8 cellular contexts compared by ENCODE assay signal in the genomic region with DNA sequence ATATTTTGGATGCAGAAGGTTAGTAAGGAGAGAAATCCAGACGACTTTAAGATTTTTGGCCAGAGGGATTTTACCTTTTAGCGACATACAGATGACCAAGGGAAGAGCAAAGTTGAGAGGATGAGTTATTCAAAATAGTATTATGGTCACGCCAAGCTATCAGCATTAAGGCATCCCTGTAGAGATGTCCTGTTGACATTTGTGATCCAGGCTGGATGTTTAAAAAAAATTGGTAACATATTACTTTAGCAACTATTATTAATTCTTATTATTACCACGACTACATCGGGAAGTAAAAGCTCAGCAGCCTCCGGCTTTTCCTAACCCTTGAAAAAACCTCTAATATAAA. TPM values are rescaled to one million over a fixed set of nuclear protein-coding genes. Genes with fewer than 3 reads are reported as not detected.
A peak's percentile ranks its signal among the peaks of the same experiment; 100 is the strongest.
DNase-seq lines count a peak whose midpoint lies in the region; ATAC-seq, FAIRE-seq and TF ChIP-seq lines count a peak whose summit lies in the region.

No MANE protein-coding gene starts in this region.

- no peaks in the 10 kb centered on the region for H3K9me3 Mint-ChIP-seq in T-helper 2 cell treated with Interferon-gamma antibody and Interleukin-4, amounts not matched to agents 5 μg/mL and 100 μg/mL, for 36 hours

- peaks cover 44% of the 10 kb centered on the region for H3K79me2 ChIP-seq in keratinocyte (ENCODE audit: control insufficient read depth, insufficient read depth, low read length)

- no peak for TF ChIP-seq POLR2A in vagina (IDR thresholded peaks at IDR 0.05)

- peak overlapping the region in 2 of 3 experiments; percentile 72 to 93 for H3K4me3 ChIP-seq in keratinocyte (ENCODE audit: control insufficient read depth in 2 of 3, extremely low read depth in 1 of 3, insufficient read depth in 2 of 3, low read depth in 1 of 3, low read length in 3 of 3)
- H3K4me3 ChIP-seq in vagina: peak overlapping the region; percentile 66 to 82

- H3K4me1 ChIP-seq in keratinocyte (ENCODE audit: control insufficient read depth, extremely low read depth, insufficient read depth, low read length): peaks cover 11% of the 10 kb centered on the region
- H3K4me1 ChIP-seq in vagina: peaks cover 34% of the 10 kb centered on the region

- intact Hi-C loops in vagina (cut with DNase I): no loop called here

- peaks cover 10% of the 10 kb centered on the region for H3K36me3 Mint-ChIP-seq in T-helper 2 cell treated with Interferon-gamma antibody and Interleukin-4, amounts not matched to agents 5 μg/mL and 100 μg/mL, for 36 hours (ENCODE audit: low read depth)

- H3K9ac ChIP-seq in keratinocyte (ENCODE audit: control insufficient read depth, extremely low read depth, insufficient read depth, low read length): peak overlapping the region; percentile 97

- peaks cover 28% of the 10 kb centered on the region for H3K4me1 Mint-ChIP-seq in T-helper 2 cell treated with Interferon-gamma antibody and Interleukin-4, amounts not matched to agents 5 μg/mL and 100 μg/mL, for 36 hours (ENCODE audit: low read depth)

- H3K27me3 ChIP-seq in keratinocyte (ENCODE audit: control insufficient read depth, extremely low read depth, insufficient read depth, low read length): no peaks in the 10 kb centered on the region
- no peaks in the 10 kb centered on the region for H3K27me3 ChIP-seq in vagina

- H2AFZ ChIP-seq in keratinocyte (ENCODE audit: control insufficient read depth, low read length): peak overlapping the region; percentile 97

- H3K36me3 ChIP-seq in keratinocyte (ENCODE audit: control insufficient read depth in 2 of 2, extremely low read depth in 1 of 2, insufficient read depth in 2 of 2, low read length in 2 of 2) (peaks cover 0 to 4% of the 10 kb centered on the region in 2 experiments), vagina (no peaks in the 10 kb centered on the region)

- H3K9me3 ChIP-seq in keratinocyte (ENCODE audit: control insufficient read depth, low read depth, low read length) (no peaks in the 10 kb centered on the region), vagina (no peaks in the 10 kb centered on the region)

- FAIRE-seq in keratinocyte (lab: Jason Lieb, UNC): no peak

- no peak for TF ChIP-seq CTCF in VCaP (conservative IDR thresholded peaks at IDR 0.05)
- no peak for TF ChIP-seq CTCF in keratinocyte (optimal IDR thresholded peaks at IDR 0.05 in 1 of 3, IDR thresholded peaks at IDR 0.05 in 1 of 3, conservative IDR thresholded peaks at IDR 0.05 in 1 of 3; ENCODE audit: extremely low read depth in 1 of 3, insufficient read depth in 2 of 3, low read length in 3 of 3)
- TF ChIP-seq CTCF in vagina (IDR thresholded peaks at IDR 0.05): no peak

- ATAC-seq in HG02885 (IDR thresholded peaks at IDR 0.05; ENCODE audit: poor library complexity, unreplicated experiment): peak; percentile 21

- H3K9me1 ChIP-seq in keratinocyte (ENCODE audit: control insufficient read depth, extremely low read depth, insufficient read depth, low read length): no peaks in the 10 kb centered on the region

- H3K27me3 Mint-ChIP-seq in T-helper 2 cell treated with Interferon-gamma antibody and Interleukin-4, amounts not matched to agents 5 μg/mL and 100 μg/mL, for 36 hours (ENCODE audit: low read depth): no peaks in the 10 kb centered on the region

- no peaks in the 10 kb centered on the region for H4K20me1 ChIP-seq in keratinocyte (ENCODE audit: control insufficient read depth, extremely low read depth, insufficient read depth, low read length)

- H3K4me2 ChIP-seq in keratinocyte (ENCODE audit: control insufficient read depth, extremely low read depth, insufficient read depth, low read depth, low read length): peak overlapping the region; percentile 90

- no peak for DNase-seq in T-helper 2 cell treated with Interferon-gamma antibody and Interleukin-4, amounts not matched to agents 5 μg/mL and 100 μg/mL, for 36 hours (ENCODE audit: low spot score)
- DNase-seq in T-helper 2 cell (no peak), keratinocyte (ENCODE audit: low read depth, low spot score) (no peak), vagina (ENCODE audit: extremely low spot score in 2 of 2) (no peak), amniotic stem cell (lab: John Stamatoyannopoulos, UW) (no peak)
- no peak for DNase-seq in stimulated activated CD4-positive, alpha-beta T cell treated with anti-CD3 and anti-CD28 coated beads, Interleukin-1b, Interleukin-23, amount 100 ng/mL, for 48 hours

- H3K27ac Mint-ChIP-seq in T-helper 2 cell treated with Interferon-gamma antibody and Interleukin-4, amounts not matched to agents 5 μg/mL and 100 μg/mL, for 36 hours: peak overlapping the region; percentile 85

- peak overlapping the region; percentile 93 for H3K4me3 Mint-ChIP-seq in T-helper 2 cell treated with Interferon-gamma antibody and Interleukin-4, amounts not matched to agents 5 μg/mL and 100 μg/mL, for 36 hours

- H3K27ac ChIP-seq in VCaP (peak overlapping the region; percentile 84), keratinocyte (ENCODE audit: control insufficient read depth, insufficient read depth, low read length) (peak overlapping the region; percentile 97), vagina (no peak overlapping the region)

- dilution Hi-C loops in keratinocyte (cut with MboI; ENCODE audit: extremely low pct_ligation_motif_present, low sequenced_read_pairs): no loop called here

RNA-seq across cellular contexts. Expression of gene OSTC, which starts 0.6 kb away (rescaled TPM):
- polyA plus RNA-seq in keratinocyte: 92.9 to 147 TPM (median 109 TPM) in 3 replicates
- polyA plus RNA-seq in keratinocyte (2011; ENCODE audit: low read depth): 90.6 TPM
- polyA plus RNA-seq in keratinocyte (2011; cell fraction: cytosol; rRNA removed): 89.6 and 145 TPM in 2 replicates
- polyA plus RNA-seq in keratinocyte (2011; cell fraction: nucleus; rRNA removed): 72.1 and 81.9 TPM in 2 replicates
- polyA plus RNA-seq in keratinocyte (2012; ENCODE audit: low replicate concordance): 77.2 and 115 TPM in 2 replicates
- polyA minus RNA-seq in keratinocyte: 32.5 to 72.3 TPM (median 64.3 TPM) in 3 replicates
- polyA minus RNA-seq in keratinocyte (2011; cell fraction: cytosol; rRNA and poly(A)+ RNA removed): 47.8 TPM
- polyA minus RNA-seq in keratinocyte (2011; cell fraction: nucleus; rRNA and poly(A)+ RNA removed): 20.0 and 36.5 TPM in 2 replicates
- total RNA-seq in vagina: 105 TPM

RNA-seq across cellular contexts. Expression of gene RPL34, which starts 29.5 kb away (rescaled TPM):
- polyA plus RNA-seq in keratinocyte: 1,911 to 3,183 TPM (median 3,164 TPM) in 3 replicates
- polyA plus RNA-seq in keratinocyte (2011; ENCODE audit: low read depth): 1,697 TPM
- 2,459 and 3,298 TPM in 2 replicates for polyA plus RNA-seq in keratinocyte (2011; cell fraction: cytosol; rRNA removed)
- 513 and 676 TPM in 2 replicates for polyA plus RNA-seq in keratinocyte (2011; cell fraction: nucleus; rRNA removed)
- 2,293 and 3,522 TPM in 2 replicates for polyA plus RNA-seq in keratinocyte (2012; ENCODE audit: low replicate concordance)
- polyA minus RNA-seq in keratinocyte: 162 to 467 TPM (median 393 TPM) in 3 replicates
- polyA minus RNA-seq in keratinocyte (2011; cell fraction: cytosol; rRNA and poly(A)+ RNA removed): 235 TPM
- 53.3 and 81.4 TPM in 2 replicates for polyA minus RNA-seq in keratinocyte (2011; cell fraction: nucleus; rRNA and poly(A)+ RNA removed)
- total RNA-seq in vagina: 1,086 TPM
